Comparison of ENCODE assay signal across 17 cellular contexts in genomic region chr19:19749332-19750130, GRCh38. TPM values are rescaled to one million over a fixed set of nuclear protein-coding genes. Genes with fewer than 3 reads are reported as not detected.
DNase-seq lines count a peak whose midpoint lies in the region; ATAC-seq lines count a peak whose summit lies in the region.
"Had no signal": no experiment of that assay in that cellular context is flagged by ENCODE, and none has a peak within 500 bp of the region (broad histone marks: within the 10 kb centered on the region; RNA-seq: fewer than 3 reads in every experiment).

No MANE protein-coding gene starts in this region.

- ATAC-seq in GM18873 (IDR thresholded peaks at IDR 0.05; ENCODE audit: low FRiP score, unreplicated experiment) (no peak), esophagus mucosa (no peak)

- peak; percentile 9 for DNase-seq in AG20443 (ENCODE audit: low spot score)
- peak; percentile 44 for DNase-seq in H7
- peak; percentile 43 for DNase-seq in islet precursor cell
- DNase-seq in stimulated activated CD8-positive, alpha-beta memory T cell treated with anti-CD3 and anti-CD28 coated beads, Interleukin-4, amount 100 ng/mL, for 48 hours: peak; percentile 17
- DNase-seq in RKO (ENCODE audit: low spot score): no peak
- DNase-seq: DMS53, GDM1, GM23248, Kasumi-1, NCI-H1694, NCI-H2081 treated with DMSO at 0.1 percent for 48 hours, NCI-H2171 treated with DMSO at 0.1 percent for 48 hours, NCI-H524 treated with DMSO at 0.1 percent for 48 hours, OCI-M1, Right ventricle myocardium superior had no signal

- H3K36me3 ChIP-seq in H7 (replicated peaks; ENCODE audit: control insufficient read depth, insufficient read depth, low read length): no peaks in the 10 kb centered on the region

- H3K4me3 ChIP-seq in H7 (ENCODE audit: insufficient read depth, low read depth, low read length): no peak overlapping the region
- H3K4me3 ChIP-seq: GM23248 had no signal

- no peaks in the 10 kb centered on the region for H3K27me3 ChIP-seq in H7 (ENCODE audit: control insufficient read depth, insufficient read depth, low read length)

RNA-seq across cellular contexts. Expression of gene ZNF14, which starts 16.6 kb away (rescaled TPM):
- total RNA-seq in H7 (2014; rRNA removed; shearing (Covaris generic)): 2.3 and 4.3 TPM in 2 replicates
- total RNA-seq in esophagus mucosa: 2.3 TPM
